In genomic region chr10:130174343-130174742, GRCh38 we compare ENCODE assay signal across 1 cellular context.
TF ChIP-seq lines count a peak whose summit lies in the region.

No MANE protein-coding gene starts in this region.

TF ChIP-seq in IMR-90, 13 proteins besides CTCF, POLR2A, EP300 and RAD21:
- TF ChIP-seq, protein P1, sequence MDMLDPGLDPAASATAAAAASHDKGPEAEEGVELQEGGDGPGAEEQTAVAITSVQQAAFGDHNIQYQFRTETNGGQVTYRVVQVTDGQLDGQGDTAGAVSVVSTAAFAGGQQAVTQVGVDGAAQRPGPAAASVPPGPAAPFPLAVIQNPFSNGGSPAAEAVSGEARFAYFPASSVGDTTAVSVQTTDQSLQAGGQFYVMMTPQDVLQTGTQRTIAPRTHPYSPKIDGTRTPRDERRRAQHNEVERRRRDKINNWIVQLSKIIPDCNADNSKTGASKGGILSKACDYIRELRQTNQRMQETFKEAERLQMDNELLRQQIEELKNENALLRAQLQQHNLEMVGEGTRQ (IDR thresholded peaks at IDR 0.05; ENCODE audit: low read depth, low read length), result no peak
- no peak for TF ChIP-seq NFE2L2 (IDR thresholded peaks at IDR 0.05; ENCODE audit: low read depth, low read length)
- TF ChIP-seq SMC3 (IDR thresholded peaks at IDR 0.05; ENCODE audit: low read depth, low read length), result no peak
- no peak for TF ChIP-seq RCOR1 (IDR thresholded peaks at IDR 0.05; ENCODE audit: insufficient replicate concordance, low read length)
- no peak for TF ChIP-seq ELK1 (IDR thresholded peaks at IDR 0.05; ENCODE audit: borderline replicate concordance, low read depth, low read length)
- no peak for TF ChIP-seq MXI1 (IDR thresholded peaks at IDR 0.05; ENCODE audit: borderline replicate concordance, low read depth, low read length)
- TF ChIP-seq BHLHE40 (IDR thresholded peaks at IDR 0.05; ENCODE audit: low read depth, low read length), result no peak
TF ChIP-seq in IMR-90: peak in this region for 0.
